In genomic region chr14:54777395-54777794, GRCh38 we compare ENCODE assay signal across 21 cellular contexts.
DNase-seq lines count a peak whose midpoint lies in the region; ATAC-seq and TF ChIP-seq lines count a peak whose summit lies in the region.
"Had no signal": no experiment of that assay in that cellular context is flagged by ENCODE, and none has a peak within 500 bp of the region (broad histone marks: within the 10 kb centered on the region; RNA-seq: fewer than 3 reads in every experiment).

No MANE protein-coding gene starts in this region.

- H3K27ac ChIP-seq in IMR-90 (ENCODE audit: insufficient read depth, low read length) = peak overlapping the region; percentile 81; the same call in 1 of the 2 replicates
- H3K27ac ChIP-seq in ascending aorta = peak overlapping the region; percentile 90 to 97
- H3K27ac ChIP-seq in psoas muscle = peak overlapping the region; percentile 88
- H3K27ac ChIP-seq: hepatocyte, neutrophil had no signal

- 0 out of 2 replicates have a peak overlapping the region, but pooled peaks have one; percentile 15 for H3K23ac ChIP-seq in IMR-90 (ENCODE audit: low read depth, low read length)

- no peak for ATAC-seq in activated T-cell treated with anti-CD3 and anti-CD28 coated beads, Interleukin-2, amount 50 U/mL, for 72 hours (replicated peaks in 1 of 2)
- ATAC-seq in IMR-90 (ENCODE audit: low read depth) (no peak), psoas muscle (no peak), HG02938 (IDR thresholded peaks at IDR 0.05; ENCODE audit: unreplicated experiment) (no peak)

- H3K18ac ChIP-seq in IMR-90 (ENCODE audit: low read depth, low read length) = no peak overlapping the region

- no peak overlapping the region for H3K4me2 ChIP-seq in IMR-90 (ENCODE audit: low read depth, low read length)
- H3K4me2 ChIP-seq: hepatocyte had no signal

- CTCF ChIA-PET in IMR-90 (lab: Yijun Ruan, JAX) = interaction anchor here (0.7 kb wide), 1 partner anchor 124 kb away, joined by 3 read pairs; no protein-coding TSS in a partner anchor

- peak overlapping the region; percentile 63 for H2BK5ac ChIP-seq in IMR-90 (ENCODE audit: low read depth, low read length, poor library complexity, severe bottlenecking)

- H3K79me1 ChIP-seq in IMR-90 (ENCODE audit: low read depth in 1 of 2, low read length in 2 of 2) = peaks cover 25 to 63% of the 10 kb centered on the region in 2 experiments

- no peak for TF ChIP-seq CTCF in IMR-90 (conservative IDR thresholded peaks at IDR 0.05; ENCODE audit: low read depth, low read length)
- no peak for TF ChIP-seq CTCF in ascending aorta (IDR thresholded peaks at IDR 0.05)
- TF ChIP-seq CTCF in psoas muscle (IDR thresholded peaks at IDR 0.05) = no peak
- TF ChIP-seq CTCF in nephron progenitor cell (IDR thresholded peaks at IDR 0.05) = no peak

- peaks cover 52% of the 10 kb centered on the region for H3K27me3 Mint-ChIP-seq in activated T-cell treated with anti-CD3 and anti-CD28 coated beads, Interleukin-2, amount 50 U/mL, for 72 hours (ENCODE audit: low read depth)
- H3K27me3 Mint-ChIP-seq in nephron progenitor cell (ENCODE audit: low read depth, poor library complexity) = peaks cover 7% of the 10 kb centered on the region

- no peak overlapping the region for H3K56ac ChIP-seq in IMR-90 (ENCODE audit: extremely low read depth, insufficient read depth, low read length)

- peak overlapping the region; percentile 73; the same call in 1 of the 2 replicates for H3K14ac ChIP-seq in IMR-90 (replicated peaks; ENCODE audit: low read depth, low read length)

- H2AFZ ChIP-seq in IMR-90 (replicated peaks; ENCODE audit: low read length, poor library complexity) = no peak overlapping the region
- H2AFZ ChIP-seq: hepatocyte had no signal

- TF ChIP-seq POLR2A in IMR-90 (IDR thresholded peaks at IDR 0.05; ENCODE audit: low read depth, low read length) = no peak

- peak overlapping the region in 1 of 2 experiments; percentile 59; a peak in 2 of 4 replicates for H4K8ac ChIP-seq in IMR-90 (ENCODE audit: low read depth in 2 of 2, low read length in 2 of 2)

- peaks cover 45% of the 10 kb centered on the region for H3K36me3 ChIP-seq in IMR-90 (ENCODE audit: control insufficient read depth, insufficient read depth, low read length)
- H3K36me3 ChIP-seq in ascending aorta = peaks cover 28 to 58% of the 10 kb centered on the region in 2 donors
- H3K36me3 ChIP-seq in psoas muscle (ENCODE audit: insufficient read depth in 1 of 2, low read depth in 1 of 2) = peaks cover 0 to 55% of the 10 kb centered on the region in 2 donors
- H3K36me3 ChIP-seq: neutrophil had no signal

- peak overlapping the region; percentile 78 to 82 for H3K4me3 Mint-ChIP-seq in activated T-cell treated with anti-CD3 and anti-CD28 coated beads, Interleukin-2, amount 50 U/mL, for 72 hours
- H3K4me3 Mint-ChIP-seq in nephron progenitor cell = no peak overlapping the region

- H2BK20ac ChIP-seq in IMR-90 (ENCODE audit: low read depth, low read length) = peak overlapping the region; percentile 67; the same call in 1 of the 2 replicates

- peaks cover 55% of the 10 kb centered on the region for H3K4me1 Mint-ChIP-seq in activated T-cell treated with anti-CD3 and anti-CD28 coated beads, Interleukin-2, amount 50 U/mL, for 72 hours (ENCODE audit: low read depth)
- H3K4me1 Mint-ChIP-seq in nephron progenitor cell = peaks cover 17% of the 10 kb centered on the region

- no peak overlapping the region for H3K4me3 ChIP-seq in IMR-90 (ENCODE audit: insufficient read depth, low read depth, low read length)
- H3K4me3 ChIP-seq in ascending aorta = no peak overlapping the region
- no peak overlapping the region for H3K4me3 ChIP-seq in psoas muscle
- H3K4me3 ChIP-seq: hepatocyte, stomach had no signal

- POLR2A ChIA-PET in IMR-90 (lab: Charles Lee; ENCODE audit: unreplicated experiment) = no interaction called here

- H4K91ac ChIP-seq in IMR-90 (ENCODE audit: insufficient read depth, low read depth, low read length) = peak overlapping the region; percentile 33; the same call in 1 of the 2 replicates

- peak overlapping the region; percentile 38; the same call in 1 of the 2 replicates for H2BK120ac ChIP-seq in IMR-90 (ENCODE audit: low read depth, low read length)

- H4K20me1 ChIP-seq in IMR-90 (ENCODE audit: insufficient read depth, low read length) = peaks cover 8% of the 10 kb centered on the region; the same call in 1 of the 2 replicates

- no peak for DNase-seq in activated T-cell treated with anti-CD3 and anti-CD28 coated beads, Interleukin-2, amount 50 U/mL, for 72 hours
- no peak for DNase-seq in activated T-cell treated with anti-CD3 and anti-CD28 coated beads, Interleukin-2, amount 50 U/mL, for 1 hour
- DNase-seq in IMR-90 = no peak
- DNase-seq in ascending aorta (ENCODE audit: low spot score in 2 of 2) = peak in 1 of 2 donors; percentile 64
- DNase-seq in psoas muscle = no peak
- DNase-seq in HUDEP-2 (lab: John Stamatoyannopoulos, UW; ENCODE audit: unreplicated experiment in 76 of 76) = no peak
- DNase-seq in nephron progenitor cell = no peak
- DNase-seq: ACHN; amniotic stem cell; CD8-positive, alpha-beta T cell; HCEC 1CT; KG1; mesendoderm; NCI-H2029 treated with DMSO at 0.1 percent for 48 hours; NCI-H510A treated with DMSO at 0.1 percent for 48 hours; retina; SHP77; stomach had no signal

- H3K9me3 ChIP-seq in IMR-90 (ENCODE audit: control insufficient read depth, insufficient read depth, low read length) = no peaks in the 10 kb centered on the region
- no peaks in the 10 kb centered on the region for H3K9me3 ChIP-seq in ascending aorta
- no peaks in the 10 kb centered on the region for H3K9me3 ChIP-seq in psoas muscle
- H3K9me3 ChIP-seq: neutrophil, stomach had no signal

- no peak overlapping the region for H2AK9ac ChIP-seq in IMR-90 (replicated peaks; ENCODE audit: low read depth, low read length, poor library complexity)

- H3K4me1 ChIP-seq in IMR-90 (ENCODE audit: control insufficient read depth, insufficient read depth, low read length) = peaks cover 30% of the 10 kb centered on the region
- H3K4me1 ChIP-seq in ascending aorta = peaks cover 17 to 29% of the 10 kb centered on the region in 2 donors
- H3K4me1 ChIP-seq in psoas muscle = peaks cover 47% of the 10 kb centered on the region

- H3K27ac Mint-ChIP-seq in activated T-cell treated with anti-CD3 and anti-CD28 coated beads, Interleukin-2, amount 50 U/mL, for 72 hours = no peak overlapping the region
- no peak overlapping the region for H3K27ac Mint-ChIP-seq in nephron progenitor cell
- H3K27ac Mint-ChIP-seq: CD8-positive, alpha-beta T cell had no signal

- H3K27me3 ChIP-seq in IMR-90 (ENCODE audit: control insufficient read depth, insufficient read depth, low read length) (no peaks in the 10 kb centered on the region), ascending aorta (no peaks in the 10 kb centered on the region), psoas muscle (ENCODE audit: insufficient read depth in 3 of 3, low read length in 2 of 3) (no peaks in the 10 kb centered on the region)
- H3K27me3 ChIP-seq: hepatocyte, stomach had no signal

- intact Hi-C loops in IMR-90 (cut with micrococcal nuclease) (no loop called here), ascending aorta (cut with DNase I) (no loop called here), psoas muscle (cut with DNase I) (no loop called here)

- no peak for TF ChIP-seq RAD21 in IMR-90 (IDR thresholded peaks at IDR 0.05; ENCODE audit: low read length)

- no peaks in the 10 kb centered on the region for H3K36me3 Mint-ChIP-seq in activated T-cell treated with anti-CD3 and anti-CD28 coated beads, Interleukin-2, amount 50 U/mL, for 72 hours (ENCODE audit: insufficient read depth in 2 of 2)
- H3K36me3 Mint-ChIP-seq in nephron progenitor cell (ENCODE audit: low read depth) = no peaks in the 10 kb centered on the region
- H3K36me3 Mint-ChIP-seq: CD8-positive, alpha-beta T cell had no signal

- H3K9ac ChIP-seq in IMR-90 (ENCODE audit: low read depth, low read length) = no peak overlapping the region

- dilution Hi-C loops in IMR-90 (cut with HindIII; ENCODE audit: low sequenced_read_pairs, unreplicated experiment) = no loop called here

- peak overlapping the region; percentile 9; the same call in 2 of the 3 replicates for H2BK15ac ChIP-seq in IMR-90 (ENCODE audit: low read depth, low read length)

- H2AK5ac ChIP-seq in IMR-90 (ENCODE audit: low read depth, low read length) = peak overlapping the region; percentile 54

- no peaks in the 10 kb centered on the region for H3K9me3 Mint-ChIP-seq in activated T-cell treated with anti-CD3 and anti-CD28 coated beads, Interleukin-2, amount 50 U/mL, for 72 hours
- no peaks in the 10 kb centered on the region for H3K9me3 Mint-ChIP-seq in nephron progenitor cell
- H3K9me3 Mint-ChIP-seq: CD8-positive, alpha-beta T cell had no signal

- in situ Hi-C loops in IMR-90 (cut with MboI; ENCODE audit: low sequenced_read_pairs) = no loop called here

- BruUV-seq in IMR-90 (replicated peaks; lab: Mats Ljungman, UMichigan) = no TSS peak

- 92% methylated on average over 2 of the region's 8 CpGs; no CpG with 5 or more reads in 1 of the 2 experiments for whole genome bisulfite sequencing in IMR-90 (ENCODE audit: extremely low coverage in 2 of 2, insufficient read length in 1 of 2), 2 experiments
- 27 to 53% (median 47%) methylated on average over 8 of the region's 8 CpGs for WGBS in psoas muscle, 3 donors

- no peak overlapping the region for H4K5ac ChIP-seq in IMR-90 (ENCODE audit: low read depth, low read length)

- 0 out of 2 replicates have a peak overlapping the region, but pooled peaks have one; percentile 17 for H3K4ac ChIP-seq in IMR-90 (ENCODE audit: low read depth, low read length)

- H3K9me1 ChIP-seq in IMR-90 (ENCODE audit: insufficient read depth, low read length) = peaks cover 14% of the 10 kb centered on the region

TF ChIP-seq in IMR-90, 13 proteins besides CTCF, POLR2A, EP300 and RAD21 (continues in another document):
- TF ChIP-seq MXI1 (IDR thresholded peaks at IDR 0.05; ENCODE audit: borderline replicate concordance, low read depth, low read length) = no peak
- TF ChIP-seq RCOR1 (IDR thresholded peaks at IDR 0.05; ENCODE audit: insufficient replicate concordance, low read length) = no peak
- TF ChIP-seq MAZ (IDR thresholded peaks at IDR 0.05; ENCODE audit: borderline replicate concordance, low read depth, low read length) = no peak
- TF ChIP-seq RFX5 (IDR thresholded peaks at IDR 0.05; ENCODE audit: low read depth, low read length) = no peak
- TF ChIP-seq CEBPB (IDR thresholded peaks at IDR 0.05; ENCODE audit: low read depth, low read length) = no peak
- no peak for TF ChIP-seq FOS (IDR thresholded peaks at IDR 0.05; ENCODE audit: low read depth, low read length)
- no peak for TF ChIP-seq BHLHE40 (IDR thresholded peaks at IDR 0.05; ENCODE audit: low read depth, low read length)
- TF ChIP-seq, protein P1, sequence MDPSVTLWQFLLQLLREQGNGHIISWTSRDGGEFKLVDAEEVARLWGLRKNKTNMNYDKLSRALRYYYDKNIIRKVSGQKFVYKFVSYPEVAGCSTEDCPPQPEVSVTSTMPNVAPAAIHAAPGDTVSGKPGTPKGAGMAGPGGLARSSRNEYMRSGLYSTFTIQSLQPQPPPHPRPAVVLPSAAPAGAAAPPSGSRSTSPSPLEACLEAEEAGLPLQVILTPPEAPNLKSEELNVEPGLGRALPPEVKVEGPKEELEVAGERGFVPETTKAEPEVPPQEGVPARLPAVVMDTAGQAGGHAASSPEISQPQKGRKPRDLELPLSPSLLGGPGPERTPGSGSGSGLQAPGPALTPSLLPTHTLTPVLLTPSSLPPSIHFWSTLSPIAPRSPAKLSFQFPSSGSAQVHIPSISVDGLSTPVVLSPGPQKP (IDR thresholded peaks at IDR 0.05; ENCODE audit: borderline replicate concordance, low read depth, low read length) = no peak
